Comparison of ENCODE assay signal across 15 cellular contexts in the genomic region with DNA sequence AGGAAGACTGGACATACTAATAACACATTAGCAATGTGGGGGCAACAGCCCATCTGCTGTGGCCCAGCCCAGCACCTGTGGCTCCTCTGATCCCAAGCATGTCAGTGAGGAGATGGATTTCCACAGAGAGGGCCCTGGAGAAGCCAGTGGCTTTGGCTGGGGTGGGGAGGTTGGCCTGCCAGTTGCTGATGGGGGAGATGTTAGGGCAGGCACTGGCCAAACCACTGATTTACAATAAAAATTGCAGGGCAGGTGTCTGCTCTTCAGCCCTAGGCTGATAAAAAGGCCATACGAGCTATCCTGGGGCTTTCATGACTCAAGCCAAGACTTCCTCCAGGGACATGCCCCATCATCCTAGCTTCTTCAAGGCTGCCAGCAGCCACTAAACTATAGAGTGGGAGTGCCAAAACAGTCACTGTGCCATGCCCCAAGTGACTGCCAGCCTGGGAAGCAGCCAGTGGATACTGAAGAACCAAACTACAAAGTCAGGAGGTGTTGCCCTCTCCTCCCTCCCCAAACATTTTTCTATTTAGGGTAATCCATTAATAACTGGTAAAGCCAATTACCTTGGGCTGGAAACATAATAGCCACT. TPM values are rescaled to one million over a fixed set of nuclear protein-coding genes. Genes with fewer than 3 reads are reported as not detected.
DNase-seq lines count a peak whose midpoint lies in the region; ATAC-seq and TF ChIP-seq lines count a peak whose summit lies in the region.
"Had no signal": no experiment of that assay in that cellular context is flagged by ENCODE, and none has a peak within 500 bp of the region (broad histone marks: within the 10 kb centered on the region; RNA-seq: fewer than 3 reads in every experiment).

No MANE protein-coding gene starts in this region.

- H3K27me3 Mint-ChIP-seq in chondrocyte (ENCODE audit: low read depth) = no peaks in the 10 kb centered on the region
- H3K27me3 Mint-ChIP-seq in natural killer cell (ENCODE audit: low read depth in 2 of 2) = no peaks in the 10 kb centered on the region
- H3K27me3 Mint-ChIP-seq: activated CD4-positive, alpha-beta T cell treated with anti-CD3 and anti-CD28 coated beads, Interleukin-2, amount 10 ng/mL, durations not matched to agents 24 days and 14 days; dendritic cell treated with granulocyte-macrophage colony-stimulating factor and Interleukin-4, amounts not matched to agents 40 ng/mL and 50 ng/mL, for 4 days had no signal

- H3K27ac Mint-ChIP-seq in chondrocyte (ENCODE audit: unreplicated experiment) (no peak overlapping the region), natural killer cell (peak overlapping the region; percentile 18 to 79)
- H3K27ac Mint-ChIP-seq: activated CD4-positive, alpha-beta T cell treated with anti-CD3 and anti-CD28 coated beads, Interleukin-2, amount 10 ng/mL, durations not matched to agents 24 days and 14 days; dendritic cell treated with granulocyte-macrophage colony-stimulating factor and Interleukin-4, amounts not matched to agents 40 ng/mL and 50 ng/mL, for 4 days had no signal

- peaks cover 21% of the 10 kb centered on the region for H3K36me3 Mint-ChIP-seq in chondrocyte (ENCODE audit: low read depth)
- peaks cover 8% of the 10 kb centered on the region for H3K36me3 Mint-ChIP-seq in natural killer cell

- H3K4me3 Mint-ChIP-seq in chondrocyte (ENCODE audit: unreplicated experiment) (no peak overlapping the region), natural killer cell (no peak overlapping the region)
- H3K4me3 Mint-ChIP-seq: activated CD4-positive, alpha-beta T cell treated with anti-CD3 and anti-CD28 coated beads, Interleukin-2, amount 10 ng/mL, durations not matched to agents 24 days and 14 days; dendritic cell treated with granulocyte-macrophage colony-stimulating factor and Interleukin-4, amounts not matched to agents 40 ng/mL and 50 ng/mL, for 4 days had no signal

- no peak for ATAC-seq in natural killer cell
- no peak for ATAC-seq in HG02798 (IDR thresholded peaks at IDR 0.05; ENCODE audit: poor library complexity, unreplicated experiment)
- no peak for ATAC-seq in HG03565 (IDR thresholded peaks at IDR 0.05; ENCODE audit: unreplicated experiment)
- ATAC-seq: pancreas had no signal

- TF ChIP-seq CTCF in chondrocyte (IDR thresholded peaks at IDR 0.05) (no peak), natural killer cell (IDR thresholded peaks at IDR 0.05) (no peak)

- intact Hi-C loops in natural killer cell (cut with micrococcal nuclease) = no loop called here

- H3K9me3 Mint-ChIP-seq in chondrocyte (ENCODE audit: low read depth) = no peaks in the 10 kb centered on the region
- H3K9me3 Mint-ChIP-seq in natural killer cell = no peaks in the 10 kb centered on the region
- H3K9me3 Mint-ChIP-seq: activated CD4-positive, alpha-beta T cell treated with anti-CD3 and anti-CD28 coated beads, Interleukin-2, amount 10 ng/mL, durations not matched to agents 24 days and 14 days; dendritic cell treated with granulocyte-macrophage colony-stimulating factor and Interleukin-4, amounts not matched to agents 40 ng/mL and 50 ng/mL, for 4 days had no signal

- DNase-seq in DMS79 (lab: John Stamatoyannopoulos, UW) (peak; percentile 78), LHCN-M2 (ENCODE audit: low read depth) (peak; percentile 8), chondrocyte (ENCODE audit: low spot score) (peak; percentile 32), natural killer cell (no peak), epidermal melanocyte (ENCODE audit: insufficient read length, low spot score) (no peak)
- DNase-seq: activated CD4-positive, alpha-beta T cell treated with anti-CD3 and anti-CD28 coated beads, Interleukin-2, amount 10 ng/mL, durations not matched to agents 24 days and 14 days; activated naive CD4-positive, alpha-beta T cell treated with Interleukin-2 at 50 U/mL for 16 hours; erythroblast; KG1; NCI-H1048; SW 1271 had no signal

- H3K4me1 Mint-ChIP-seq in chondrocyte (ENCODE audit: low read depth) = no peaks in the 10 kb centered on the region
- peaks cover 26 to 39% of the 10 kb centered on the region in 2 donors for H3K4me1 Mint-ChIP-seq in natural killer cell
- H3K4me1 Mint-ChIP-seq: activated CD4-positive, alpha-beta T cell treated with anti-CD3 and anti-CD28 coated beads, Interleukin-2, amount 10 ng/mL, durations not matched to agents 24 days and 14 days had no signal

RNA-seq across cellular contexts. Expression of a gene that starts 37.8 kb away (rescaled TPM):
- total RNA-seq in LHCN-M2 (2014; rRNA removed) = 50.7 and 71.6 TPM in 2 replicates
- 55.7 TPM for polyA plus RNA-seq in LHCN-M2 (2012)
- 13.9 to 19.0 TPM (median 18.3 TPM) in 3 replicates for total RNA-seq in chondrocyte
- 1 to 10 TPM in 1 of 3 donors, under 1 TPM in 2; 0.72 to 1.0 (median 0.83) TPM for total RNA-seq in natural killer cell

RNA-seq across cellular contexts. Expression of a gene that starts 37.9 kb away (rescaled TPM):
- total RNA-seq in LHCN-M2 (2014; rRNA removed) (9.4 and 10.2 TPM in 2 replicates), chondrocyte (21.2 to 31.0 TPM (median 23.4 TPM) in 3 replicates), natural killer cell (10 to 100 TPM; 22.8 to 31.4 (median 26.1) TPM)
- polyA plus RNA-seq in LHCN-M2 (2012) = 12.7 TPM

Comparison
In these comparisons a context has a peak if more than half of its experiments do, and no peak if none do; other contexts are left out.
1. DNase-seq: peak in DMS79 (single experiment), LHCN-M2 (single experiment) and chondrocyte (single experiment); none in natural killer cell (single experiment) and epidermal melanocyte (single experiment).